Comparison of ENCODE assay signal across 13 cellular contexts in genomic region chr12:56377310-56377988, GRCh38. TPM values are rescaled to one million over a fixed set of nuclear protein-coding genes. Genes with fewer than 3 reads are reported as not detected.
DNase-seq lines count a peak whose midpoint lies in the region; ATAC-seq and TF ChIP-seq lines count a peak whose summit lies in the region.
"Had no signal": no experiment of that assay in that cellular context is flagged by ENCODE, and none has a peak within 500 bp of the region (broad histone marks: within the 10 kb centered on the region; RNA-seq: fewer than 3 reads in every experiment).

No MANE protein-coding gene starts in this region.

- H3K36me3 ChIP-seq in BE2C (no peaks in the 10 kb centered on the region), HCT116 (ENCODE audit: control insufficient read depth in 1 of 2, insufficient read depth in 2 of 2, low read length in 2 of 2) (no peaks in the 10 kb centered on the region), WERI-Rb-1 (no peaks in the 10 kb centered on the region)

- no peak overlapping the region for H3K9ac ChIP-seq in HCT116 (ENCODE audit: low read length)

- TF ChIP-seq RAD21 in HCT116 (IDR thresholded peaks at IDR 0.05; ENCODE audit: low read depth) = peak; percentile 65

- no peak for DNase-seq in BE2C
- peak; percentile 12 for DNase-seq in HCT116 (ENCODE audit: low read depth, low spot score)
- DNase-seq in WERI-Rb-1 = no peak
- peak; percentile 66 for DNase-seq in iris pigment epithelial cell (ENCODE audit: low read depth)
- DNase-seq in Kasumi-1 (lab: John Stamatoyannopoulos, UW) = no peak
- no peak for DNase-seq in SW 1271 (lab: John Stamatoyannopoulos, UW)
- DNase-seq in NCI-H69 (lab: John Stamatoyannopoulos, UW) = no peak
- DNase-seq: activated effector memory CD4-positive, alpha-beta T cell treated with Interleukin-2 at 50 U/mL for 16 hours; NCI-H1694 treated with DMSO at 0.1 percent for 48 hours; T-helper 2 cell had no signal

- RAD21 ChIA-PET in HCT116 (lab: Charles Lee; ENCODE audit: low non-redundant PET in 1 of 2, low total read pairs in 2 of 2, uncharacterized antibody in 2 of 2, unreplicated experiment in 2 of 2) = no interaction called here

- intact Hi-C loops in HCT116 (cut with micrococcal nuclease) = loop anchor here (1.0 kb wide), 1 partner anchor 87 kb away; no protein-coding TSS in a partner anchor

- TF ChIP-seq POLR2A in HCT116 (IDR thresholded peaks at IDR 0.05; ENCODE audit: borderline replicate concordance, extremely low read depth, insufficient read depth, insufficient read length) = no peak

- H3K27ac ChIP-seq in HCT116 (ENCODE audit: low read depth, low read length) (no peak overlapping the region), WERI-Rb-1 (no peak overlapping the region)

- TF ChIP-seq CTCF in BE2C (IDR thresholded peaks at IDR 0.05; ENCODE audit: low read depth, low read length) (peak; percentile 10; the same call in 1 of the 2 replicates), HCT116 (IDR thresholded peaks at IDR 0.05 in 2 of 3, conservative IDR thresholded peaks at IDR 0.05 in 1 of 3; ENCODE audit: borderline replicate concordance in 1 of 3, insufficient read depth in 1 of 3, low read depth in 2 of 3, low read length in 2 of 3) (peak in 2 of 3 experiments; percentile 26; a peak in 2 of 6 replicates), WERI-Rb-1 (IDR thresholded peaks at IDR 0.05; ENCODE audit: low read depth, low read length) (peak; percentile 52; the same call in 1 of the 2 replicates)

- no peak overlapping the region for H3K4me2 ChIP-seq in HCT116 (ENCODE audit: low read length)

- H2AFZ ChIP-seq in HCT116 (ENCODE audit: low read depth, low read length, poor library complexity, severe bottlenecking) = peak overlapping the region; percentile 26

- CTCF ChIA-PET in HCT116 (lab: Charles Lee) = interaction anchor here (2.4 kb wide), 1 partner anchor 87 kb away, joined by 10 read pairs; no protein-coding TSS in a partner anchor

- H3K9me3 ChIP-seq in BE2C = peaks cover 6% of the 10 kb centered on the region; the same call in 1 of the 2 replicates
- no peaks in the 10 kb centered on the region for H3K9me3 ChIP-seq in HCT116 (ENCODE audit: control insufficient read depth in 1 of 2, insufficient read depth in 1 of 2, low read depth in 1 of 2, low read length in 2 of 2)
- H3K9me3 ChIP-seq in WERI-Rb-1 (ENCODE audit: severe bottlenecking) = no peaks in the 10 kb centered on the region

- no peaks in the 10 kb centered on the region for H3K79me2 ChIP-seq in HCT116 (ENCODE audit: insufficient read depth, low read length)

- POLR2A ChIA-PET in HCT116 (lab: Charles Lee) = interaction anchor here (1.3 to 1.6 kb wide), 2 partner anchors 9 to 17 kb away, joined by 3 to 5 read pairs; no protein-coding TSS in a partner anchor

- no peaks in the 10 kb centered on the region for H4K20me1 ChIP-seq in HCT116 (ENCODE audit: insufficient read depth)

- H3K4me1 ChIP-seq in BE2C = no peaks in the 10 kb centered on the region
- H3K4me1 ChIP-seq in HCT116 (ENCODE audit: control insufficient read depth in 1 of 2, insufficient read depth in 2 of 2, low read length in 2 of 2) = peaks cover 0 to 7% of the 10 kb centered on the region in 2 experiments; a peak in 1 of 4 replicates

- H3K4me3 ChIP-seq in BE2C (ENCODE audit: low read depth, low read length) = no peak overlapping the region
- H3K4me3 ChIP-seq in HCT116 (replicated peaks in 1 of 2; ENCODE audit: low read depth in 1 of 2, low read length in 2 of 2) = no peak overlapping the region
- H3K4me3 ChIP-seq in WERI-Rb-1 (ENCODE audit: low read depth, low read length) = no peak overlapping the region

- no TSS peak for BruUV-seq in HCT116 (replicated peaks; lab: Mats Ljungman, UMichigan)

- ATAC-seq in HCT116 = peak; percentile 70
- no peak for ATAC-seq in HG02642 (IDR thresholded peaks at IDR 0.05; ENCODE audit: poor library complexity, unreplicated experiment)

- H3K9me2 ChIP-seq in HCT116 (ENCODE audit: insufficient read depth) = no peaks in the 10 kb centered on the region

- H3K27me3 ChIP-seq in BE2C = peaks cover 5% of the 10 kb centered on the region
- H3K27me3 ChIP-seq in HCT116 (ENCODE audit: insufficient read depth, low read length) = no peaks in the 10 kb centered on the region
- H3K27me3 ChIP-seq in WERI-Rb-1 (ENCODE audit: insufficient read depth, low read depth, severe bottlenecking) = no peaks in the 10 kb centered on the region

TF ChIP-seq in HCT116, 20 proteins besides CTCF, POLR2A, EP300 and RAD21:
- TF ChIP-seq SP1 (IDR thresholded peaks at IDR 0.05; ENCODE audit: low read depth) (no peak), FOSL1 (IDR thresholded peaks at IDR 0.05; ENCODE audit: low read depth) (0 out of 2 replicates have a peak, but pooled peaks have one; percentile 25)

RNA-seq across cellular contexts. Expression of gene APOF, which starts 14.8 kb away (rescaled TPM):
- polyA plus RNA-seq in BE2C (2012; ENCODE audit: insufficient read depth, insufficient read length, low read depth) = not detected
- 0.17 TPM for total RNA-seq in HCT116 (2021; ENCODE audit: unreplicated experiment)
- polyA plus RNA-seq in HCT116 (2012) = not detected in 2 replicates
- total RNA-seq: lower leg skin, subcutaneous adipose tissue had no signal

RNA-seq across cellular contexts. Expression of gene STAT2, which starts 17.5 kb away (rescaled TPM):
- polyA plus RNA-seq in BE2C (2012; ENCODE audit: insufficient read depth, insufficient read length, low read depth) = 7.3 TPM
- total RNA-seq in HCT116 (2021; ENCODE audit: unreplicated experiment) = 53.1 TPM
- 31.2 and 34.4 TPM in 2 replicates for polyA plus RNA-seq in HCT116 (2012)

RNA-seq across cellular contexts. Expression of gene IL23A, which starts 38.8 kb away (rescaled TPM):
- 4.0 TPM for polyA plus RNA-seq in BE2C (2012; ENCODE audit: insufficient read depth, insufficient read length, low read depth)
- 0.59 TPM for total RNA-seq in HCT116 (2021; ENCODE audit: unreplicated experiment)
- polyA plus RNA-seq in HCT116 (2012) = 1.3 TPM in 2 replicates

RNA-seq across cellular contexts. Expression of gene PAN2, which starts 43.6 kb away (rescaled TPM):
- polyA plus RNA-seq in BE2C (2012; ENCODE audit: insufficient read depth, insufficient read length, low read depth) = 48.6 TPM
- 75.0 TPM for total RNA-seq in HCT116 (2021; ENCODE audit: unreplicated experiment)
- polyA plus RNA-seq in HCT116 (2012) = 74.1 and 75.7 TPM in 2 replicates

Comparison
In these comparisons a context has a peak if more than half of its experiments do, and no peak if none do; other contexts are left out.
1. DNase-seq: peak in HCT116 (single experiment) and iris pigment epithelial cell (single experiment); none in BE2C (single experiment), WERI-Rb-1 (single experiment), Kasumi-1 (0 of 2), SW 1271 (0 of 2) and NCI-H69 (single experiment).
2. Peak in every context shown above with its lines, with median percentiles within 50 percentile points of each other: CTCF ChIP-seq.